ENCODE assay signal across 1 cellular context in genomic region chr22:46577361-46578249, GRCh38.
TF ChIP-seq lines count a peak whose summit lies in the region.

No MANE protein-coding gene starts in this region.

TF ChIP-seq in HepG2, 621 proteins besides CTCF, POLR2A, EP300 and RAD21 (continued from another document):
- TF ChIP-seq, protein P1, sequence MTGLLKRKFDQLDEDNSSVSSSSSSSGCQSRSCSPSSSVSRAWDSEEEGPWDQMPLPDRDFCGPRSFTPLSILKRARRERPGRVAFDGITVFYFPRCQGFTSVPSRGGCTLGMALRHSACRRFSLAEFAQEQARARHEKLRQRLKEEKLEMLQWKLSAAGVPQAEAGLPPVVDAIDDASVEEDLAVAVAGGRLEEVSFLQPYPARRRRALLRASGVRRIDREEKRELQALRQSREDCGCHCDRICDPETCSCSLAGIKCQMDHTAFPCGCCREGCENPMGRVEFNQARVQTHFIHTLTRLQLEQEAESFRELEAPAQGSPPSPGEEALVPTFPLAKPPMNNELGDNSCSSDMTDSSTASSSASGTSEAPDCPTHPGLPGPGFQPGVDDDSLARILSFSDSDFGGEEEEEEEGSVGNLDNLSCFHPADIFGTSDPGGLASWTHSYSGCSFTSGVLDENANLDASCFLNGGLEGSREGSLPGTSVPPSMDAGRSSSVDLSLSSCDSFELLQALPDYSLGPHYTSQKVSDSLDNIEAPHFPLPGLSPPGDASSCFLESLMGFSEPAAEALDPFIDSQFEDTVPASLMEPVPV (CRISPR knock-in tag; IDR thresholded peaks at IDR 0.05): 0 out of 2 replicates have a peak, but pooled peaks have one; percentile 36
- TF ChIP-seq, protein P2, sequence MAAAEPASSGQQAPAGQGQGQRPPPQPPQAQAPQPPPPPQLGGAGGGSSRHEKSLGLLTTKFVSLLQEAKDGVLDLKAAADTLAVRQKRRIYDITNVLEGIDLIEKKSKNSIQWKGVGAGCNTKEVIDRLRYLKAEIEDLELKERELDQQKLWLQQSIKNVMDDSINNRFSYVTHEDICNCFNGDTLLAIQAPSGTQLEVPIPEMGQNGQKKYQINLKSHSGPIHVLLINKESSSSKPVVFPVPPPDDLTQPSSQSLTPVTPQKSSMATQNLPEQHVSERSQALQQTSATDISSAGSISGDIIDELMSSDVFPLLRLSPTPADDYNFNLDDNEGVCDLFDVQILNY (CRISPR knock-in tag; conservative IDR thresholded peaks at IDR 0.05): no peak
- TF ChIP-seq SNAPC4 (CRISPR knock-in tag; IDR thresholded peaks at IDR 0.05): no peak
- TF ChIP-seq BHLHE40 (IDR thresholded peaks at IDR 0.05; ENCODE audit: low read length): no peak
- peak; percentile 30; the same call in 1 of the 2 replicates for TF ChIP-seq GABPB1 (CRISPR knock-in tag; IDR thresholded peaks at IDR 0.05)
- TF ChIP-seq IRF9 (CRISPR knock-in tag; IDR thresholded peaks at IDR 0.05; ENCODE audit: borderline replicate concordance): no peak
- 0 out of 2 replicates have a peak, but pooled peaks have one; percentile 52 for TF ChIP-seq PRMT3 (CRISPR knock-in tag; IDR thresholded peaks at IDR 0.05; ENCODE audit: borderline replicate concordance, low read depth)
- TF ChIP-seq ZBTB7A (CRISPR knock-in tag; IDR thresholded peaks at IDR 0.05): peak; percentile 59; the same call in 1 of the 2 replicates
- TF ChIP-seq NBN (conservative IDR thresholded peaks at IDR 0.05): no peak
- no peak for TF ChIP-seq CREM (IDR thresholded peaks at IDR 0.05)
- TF ChIP-seq CREM (CRISPR knock-in tag; IDR thresholded peaks at IDR 0.05): no peak
- 0 out of 2 replicates have a peak, but pooled peaks have one; percentile 28 for TF ChIP-seq MXD3 (CRISPR knock-in tag; IDR thresholded peaks at IDR 0.05)
- TF ChIP-seq KDM5B (CRISPR knock-in tag; IDR thresholded peaks at IDR 0.05; ENCODE audit: borderline replicate concordance): peak; percentile 46; the same call in 1 of the 2 replicates
- TF ChIP-seq LCORL (IDR thresholded peaks at IDR 0.05): no peak
- TF ChIP-seq LCORL (CRISPR knock-in tag; IDR thresholded peaks at IDR 0.05): 0 out of 2 replicates have a peak, but pooled peaks have one; percentile 19
- TF ChIP-seq, protein P3, sequence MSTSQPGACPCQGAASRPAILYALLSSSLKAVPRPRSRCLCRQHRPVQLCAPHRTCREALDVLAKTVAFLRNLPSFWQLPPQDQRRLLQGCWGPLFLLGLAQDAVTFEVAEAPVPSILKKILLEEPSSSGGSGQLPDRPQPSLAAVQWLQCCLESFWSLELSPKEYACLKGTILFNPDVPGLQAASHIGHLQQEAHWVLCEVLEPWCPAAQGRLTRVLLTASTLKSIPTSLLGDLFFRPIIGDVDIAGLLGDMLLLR (CRISPR knock-in tag; IDR thresholded peaks at IDR 0.05): 0 out of 2 replicates have a peak, but pooled peaks have one; percentile 37
- 0 out of 2 replicates have a peak, but pooled peaks have one; percentile 39 for TF ChIP-seq ZNF749 (CRISPR knock-in tag; IDR thresholded peaks at IDR 0.05; ENCODE audit: borderline replicate concordance)
- TF ChIP-seq HIVEP1 (CRISPR knock-in tag; IDR thresholded peaks at IDR 0.05): peak; percentile 57; the same call in 1 of the 2 replicates
- 0 out of 2 replicates have a peak, but pooled peaks have one; percentile 35 for TF ChIP-seq ZNF564 (CRISPR knock-in tag; IDR thresholded peaks at IDR 0.05)
- TF ChIP-seq XBP1 (CRISPR knock-in tag; IDR thresholded peaks at IDR 0.05): no peak
- no peak for TF ChIP-seq TAF1 (CRISPR knock-in tag; IDR thresholded peaks at IDR 0.05)
